ENCODE assay signal across 2 cellular contexts in the genomic region with DNA sequence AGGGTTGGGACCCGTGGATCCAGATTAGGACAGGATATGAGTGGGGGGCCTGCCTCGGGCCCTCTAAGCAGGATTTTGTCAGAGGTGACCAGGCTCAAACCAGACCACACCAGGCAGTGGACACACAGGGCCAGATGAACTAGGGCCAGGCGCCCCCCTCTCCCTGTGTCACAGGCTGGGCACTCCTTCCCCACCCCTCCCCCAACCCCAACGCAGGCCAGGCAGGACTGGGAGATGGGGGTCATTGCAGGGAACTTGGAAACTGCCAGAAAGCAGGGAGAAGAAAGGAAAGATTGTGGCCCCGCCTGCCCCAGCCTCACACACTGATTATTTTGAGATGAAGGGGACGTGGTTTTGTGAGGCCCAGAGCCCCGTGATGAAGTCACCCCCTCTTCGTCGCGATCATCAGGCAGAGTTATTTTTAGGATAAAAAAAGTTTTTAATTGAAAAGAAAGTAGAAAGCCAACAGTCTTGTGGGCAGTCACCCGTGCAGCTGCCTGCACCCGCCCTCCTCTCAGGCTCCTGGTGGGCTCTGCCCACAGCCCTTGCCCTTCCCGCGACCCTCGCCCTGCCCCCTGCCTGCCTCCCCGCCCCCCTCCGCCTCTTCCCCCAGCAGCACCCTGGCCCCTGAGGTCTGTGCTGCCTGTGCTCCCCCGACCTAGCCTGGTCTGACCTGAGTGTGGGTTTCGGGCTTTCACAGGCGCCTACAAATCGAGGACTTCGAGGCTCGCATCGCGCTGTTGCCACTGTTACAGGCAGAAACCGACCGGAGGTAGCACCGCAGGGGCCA.
TF ChIP-seq lines count a peak whose summit lies in the region.

No MANE protein-coding gene starts in this region.

TF ChIP-seq in IMR-90, 13 proteins besides CTCF, POLR2A, EP300 and RAD21:
- TF ChIP-seq, protein P1, sequence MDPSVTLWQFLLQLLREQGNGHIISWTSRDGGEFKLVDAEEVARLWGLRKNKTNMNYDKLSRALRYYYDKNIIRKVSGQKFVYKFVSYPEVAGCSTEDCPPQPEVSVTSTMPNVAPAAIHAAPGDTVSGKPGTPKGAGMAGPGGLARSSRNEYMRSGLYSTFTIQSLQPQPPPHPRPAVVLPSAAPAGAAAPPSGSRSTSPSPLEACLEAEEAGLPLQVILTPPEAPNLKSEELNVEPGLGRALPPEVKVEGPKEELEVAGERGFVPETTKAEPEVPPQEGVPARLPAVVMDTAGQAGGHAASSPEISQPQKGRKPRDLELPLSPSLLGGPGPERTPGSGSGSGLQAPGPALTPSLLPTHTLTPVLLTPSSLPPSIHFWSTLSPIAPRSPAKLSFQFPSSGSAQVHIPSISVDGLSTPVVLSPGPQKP (IDR thresholded peaks at IDR 0.05; ENCODE audit: borderline replicate concordance, low read depth, low read length), result no peak
- no peak for TF ChIP-seq MAFK (IDR thresholded peaks at IDR 0.05; ENCODE audit: low read depth, low read length)
- TF ChIP-seq FOS (IDR thresholded peaks at IDR 0.05; ENCODE audit: low read depth, low read length), result no peak
- no peak for TF ChIP-seq BHLHE40 (IDR thresholded peaks at IDR 0.05; ENCODE audit: low read depth, low read length)
- no peak for TF ChIP-seq SMC3 (IDR thresholded peaks at IDR 0.05; ENCODE audit: low read depth, low read length)
- no peak for TF ChIP-seq MAZ (IDR thresholded peaks at IDR 0.05; ENCODE audit: borderline replicate concordance, low read depth, low read length)
- TF ChIP-seq CHD1 (IDR thresholded peaks at IDR 0.05; ENCODE audit: low read depth, low read length), result no peak

TF ChIP-seq in SK-N-SH treated with all-trans-retinoic acid at 6 μM for 48 hours, 23 proteins besides CTCF, POLR2A, EP300 and RAD21:
- TF ChIP-seq RARB (CRISPR knock-in tag; IDR thresholded peaks at IDR 0.05), result no peak
- TF ChIP-seq CSDC2 (CRISPR knock-in tag; IDR thresholded peaks at IDR 0.05), result no peak
- no peak for TF ChIP-seq ZNF565 (CRISPR knock-in tag; conservative IDR thresholded peaks at IDR 0.05; ENCODE audit: low read depth)
- TF ChIP-seq GLIS3 (CRISPR knock-in tag; IDR thresholded peaks at IDR 0.05), result no peak
- TF ChIP-seq, protein P2, sequence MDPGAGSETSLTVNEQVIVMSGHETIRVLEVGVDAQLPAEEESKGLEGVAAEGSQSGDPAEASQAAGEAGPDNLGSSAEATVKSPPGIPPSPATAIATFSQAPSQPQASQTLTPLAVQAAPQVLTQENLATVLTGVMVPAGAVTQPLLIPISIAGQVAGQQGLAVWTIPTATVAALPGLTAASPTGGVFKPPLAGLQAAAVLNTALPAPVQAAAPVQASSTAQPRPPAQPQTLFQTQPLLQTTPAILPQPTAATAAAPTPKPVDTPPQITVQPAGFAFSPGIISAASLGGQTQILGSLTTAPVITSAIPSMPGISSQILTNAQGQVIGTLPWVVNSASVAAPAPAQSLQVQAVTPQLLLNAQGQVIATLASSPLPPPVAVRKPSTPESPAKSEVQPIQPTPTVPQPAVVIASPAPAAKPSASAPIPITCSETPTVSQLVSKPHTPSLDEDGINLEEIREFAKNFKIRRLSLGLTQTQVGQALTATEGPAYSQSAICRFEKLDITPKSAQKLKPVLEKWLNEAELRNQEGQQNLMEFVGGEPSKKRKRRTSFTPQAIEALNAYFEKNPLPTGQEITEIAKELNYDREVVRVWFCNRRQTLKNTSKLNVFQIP (CRISPR knock-in tag; IDR thresholded peaks at IDR 0.05; ENCODE audit: borderline replicate concordance, low read depth), result no peak
- TF ChIP-seq ZC3H10 (CRISPR knock-in tag; IDR thresholded peaks at IDR 0.05), result no peak
- TF ChIP-seq, protein P3, sequence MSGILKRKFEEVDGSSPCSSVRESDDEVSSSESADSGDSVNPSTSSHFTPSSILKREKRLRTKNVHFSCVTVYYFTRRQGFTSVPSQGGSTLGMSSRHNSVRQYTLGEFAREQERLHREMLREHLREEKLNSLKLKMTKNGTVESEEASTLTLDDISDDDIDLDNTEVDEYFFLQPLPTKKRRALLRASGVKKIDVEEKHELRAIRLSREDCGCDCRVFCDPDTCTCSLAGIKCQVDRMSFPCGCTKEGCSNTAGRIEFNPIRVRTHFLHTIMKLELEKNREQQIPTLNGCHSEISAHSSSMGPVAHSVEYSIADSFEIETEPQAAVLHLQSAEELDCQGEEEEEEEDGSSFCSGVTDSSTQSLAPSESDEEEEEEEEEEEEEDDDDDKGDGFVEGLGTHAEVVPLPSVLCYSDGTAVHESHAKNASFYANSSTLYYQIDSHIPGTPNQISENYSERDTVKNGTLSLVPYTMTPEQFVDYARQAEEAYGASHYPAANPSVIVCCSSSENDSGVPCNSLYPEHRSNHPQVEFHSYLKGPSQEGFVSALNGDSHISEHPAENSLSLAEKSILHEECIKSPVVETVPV (CRISPR knock-in tag; IDR thresholded peaks at IDR 0.05), result no peak
- no peak for TF ChIP-seq ISL1 (CRISPR knock-in tag; IDR thresholded peaks at IDR 0.05)
- TF ChIP-seq, protein P4, sequence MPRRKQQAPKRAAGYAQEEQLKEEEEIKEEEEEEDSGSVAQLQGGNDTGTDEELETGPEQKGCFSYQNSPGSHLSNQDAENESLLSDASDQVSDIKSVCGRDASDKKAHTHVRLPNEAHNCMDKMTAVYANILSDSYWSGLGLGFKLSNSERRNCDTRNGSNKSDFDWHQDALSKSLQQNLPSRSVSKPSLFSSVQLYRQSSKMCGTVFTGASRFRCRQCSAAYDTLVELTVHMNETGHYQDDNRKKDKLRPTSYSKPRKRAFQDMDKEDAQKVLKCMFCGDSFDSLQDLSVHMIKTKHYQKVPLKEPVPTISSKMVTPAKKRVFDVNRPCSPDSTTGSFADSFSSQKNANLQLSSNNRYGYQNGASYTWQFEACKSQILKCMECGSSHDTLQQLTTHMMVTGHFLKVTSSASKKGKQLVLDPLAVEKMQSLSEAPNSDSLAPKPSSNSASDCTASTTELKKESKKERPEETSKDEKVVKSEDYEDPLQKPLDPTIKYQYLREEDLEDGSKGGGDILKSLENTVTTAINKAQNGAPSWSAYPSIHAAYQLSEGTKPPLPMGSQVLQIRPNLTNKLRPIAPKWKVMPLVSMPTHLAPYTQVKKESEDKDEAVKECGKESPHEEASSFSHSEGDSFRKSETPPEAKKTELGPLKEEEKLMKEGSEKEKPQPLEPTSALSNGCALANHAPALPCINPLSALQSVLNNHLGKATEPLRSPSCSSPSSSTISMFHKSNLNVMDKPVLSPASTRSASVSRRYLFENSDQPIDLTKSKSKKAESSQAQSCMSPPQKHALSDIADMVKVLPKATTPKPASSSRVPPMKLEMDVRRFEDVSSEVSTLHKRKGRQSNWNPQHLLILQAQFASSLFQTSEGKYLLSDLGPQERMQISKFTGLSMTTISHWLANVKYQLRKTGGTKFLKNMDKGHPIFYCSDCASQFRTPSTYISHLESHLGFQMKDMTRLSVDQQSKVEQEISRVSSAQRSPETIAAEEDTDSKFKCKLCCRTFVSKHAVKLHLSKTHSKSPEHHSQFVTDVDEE (CRISPR knock-in tag; IDR thresholded peaks at IDR 0.05), result no peak
- no peak for TF ChIP-seq ZFP3 (CRISPR knock-in tag; IDR thresholded peaks at IDR 0.05)
TF ChIP-seq in SK-N-SH treated with all-trans-retinoic acid at 6 μM for 48 hours: peak in this region for 0.
